ENCODE assay signal across 1 cellular context in the genomic region with DNA sequence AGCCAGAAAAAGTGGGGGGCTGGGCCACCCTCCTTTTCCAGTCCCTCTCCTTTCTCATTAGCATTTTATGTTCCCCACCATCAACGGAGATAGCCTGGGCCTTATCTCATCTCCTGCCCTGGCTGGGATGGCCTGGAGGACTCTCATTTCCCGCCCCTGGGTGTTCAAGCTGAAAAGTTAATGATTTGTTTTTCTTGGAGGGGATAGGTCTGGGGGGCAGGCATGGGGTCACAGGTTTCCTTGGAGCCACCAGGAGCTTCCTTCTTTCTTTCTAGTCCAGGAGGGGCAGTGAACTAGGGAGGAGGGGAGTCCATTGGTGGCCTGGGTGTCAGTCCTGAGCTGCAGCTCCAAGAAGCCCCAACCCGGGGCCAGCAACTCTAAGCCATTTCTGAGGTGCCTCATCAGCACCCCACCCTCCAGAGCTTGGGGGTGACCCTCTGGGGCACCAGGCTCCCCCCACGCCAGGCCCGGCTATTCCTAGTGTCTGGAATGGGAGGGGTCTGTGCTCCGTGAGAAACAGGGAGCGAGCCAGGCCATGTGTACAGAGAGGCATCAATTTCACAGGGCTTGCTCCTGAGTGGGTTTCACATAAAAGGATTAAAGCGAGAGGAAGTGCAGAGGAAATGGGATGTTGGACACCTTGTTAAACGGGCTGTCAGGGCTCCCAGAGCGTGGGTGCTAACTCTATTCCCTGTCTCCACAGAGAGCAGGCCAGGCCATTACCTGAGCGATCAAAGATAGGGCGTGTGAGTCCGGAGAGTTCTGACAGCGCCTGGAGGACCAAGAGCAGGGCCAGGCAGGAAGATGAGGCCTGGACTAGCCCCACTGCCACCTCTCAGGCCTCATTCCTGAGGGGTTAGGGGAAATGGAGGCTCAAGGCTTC.
TF ChIP-seq lines count a peak whose summit lies in the region.

No MANE protein-coding gene starts in this region.

TF ChIP-seq in IMR-90, 13 proteins besides CTCF, POLR2A, EP300 and RAD21 (continued from another document):
- TF ChIP-seq SMC3 (IDR thresholded peaks at IDR 0.05; ENCODE audit: low read depth, low read length) (no peak), RCOR1 (IDR thresholded peaks at IDR 0.05; ENCODE audit: insufficient replicate concordance, low read length) (no peak), NFE2L2 (IDR thresholded peaks at IDR 0.05; ENCODE audit: low read depth, low read length) (no peak)
